ENCODE assay signal across 21 cellular contexts in the genomic region with DNA sequence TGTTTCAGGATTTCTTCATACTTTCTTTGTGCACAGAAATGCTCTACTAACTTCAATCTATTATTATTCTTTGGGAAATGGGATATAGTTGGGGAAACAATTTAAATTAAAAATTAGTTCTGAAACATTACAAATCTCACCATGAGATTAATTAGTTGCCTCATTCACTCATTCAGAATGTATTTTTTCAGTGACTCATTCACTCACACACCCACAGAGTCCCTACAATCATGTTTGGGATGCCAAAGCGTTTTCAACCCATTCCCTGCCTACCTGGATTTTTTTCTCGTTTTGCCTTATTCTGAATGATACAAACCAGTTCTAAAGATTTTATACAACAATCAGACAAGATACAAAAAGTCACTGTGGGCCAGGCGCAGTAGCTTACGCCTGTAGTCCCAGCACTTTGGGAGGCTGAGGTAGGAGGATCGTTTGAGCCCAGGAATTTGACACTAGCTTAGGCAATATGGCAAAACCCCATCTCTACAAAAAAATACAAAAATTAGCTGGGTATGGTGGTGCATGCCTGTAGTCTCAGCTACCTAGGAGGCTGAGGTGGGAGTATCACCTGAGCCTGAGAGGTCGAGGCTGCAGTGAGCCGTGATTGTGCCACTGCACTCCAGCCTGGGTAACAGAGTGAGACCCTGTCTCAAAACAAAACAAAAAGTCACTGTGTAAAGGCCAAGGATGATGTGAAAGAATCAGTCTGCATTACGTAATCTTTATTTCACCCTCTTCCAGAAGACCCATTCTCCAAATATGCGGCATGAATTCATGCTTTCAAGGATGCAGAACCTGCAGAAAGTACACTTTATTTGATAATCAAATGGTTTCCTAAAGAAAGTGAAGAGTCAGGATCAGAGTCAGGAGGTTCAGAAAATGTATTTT. TPM values are rescaled to one million over a fixed set of nuclear protein-coding genes. Genes with fewer than 3 reads are reported as not detected.
A peak's percentile ranks its signal among the peaks of the same experiment; 100 is the strongest.
DNase-seq lines count a peak whose midpoint lies in the region; ATAC-seq and TF ChIP-seq lines count a peak whose summit lies in the region.
"Had no signal": no experiment of that assay in that cellular context is flagged by ENCODE, and none has a peak within 500 bp of the region (broad histone marks: within the 10 kb centered on the region; RNA-seq: fewer than 3 reads in every experiment).

No MANE protein-coding gene starts in this region.

- H3K9me2 ChIP-seq in PC-3 (replicated peaks; ENCODE audit: low read length) = no peaks in the 10 kb centered on the region

- H3K27ac Mint-ChIP-seq in activated naive CD4-positive, alpha-beta T cell treated with anti-CD3 and anti-CD28 coated beads, Interleukin-2, amount 10 ng/mL, durations not matched to agents 7 days and 5 days = peak overlapping the region; percentile 71
- no peak overlapping the region for H3K27ac Mint-ChIP-seq in activated naive CD4-positive, alpha-beta T cell treated with anti-CD3 and anti-CD28 coated beads, Interleukin-2, amount 50 U/mL, for 72 hours
- H3K27ac Mint-ChIP-seq: activated CD8-positive, alpha-beta T cell treated with anti-CD3 and anti-CD28 coated beads, Interleukin-2, amount 10 ng/mL, durations not matched to agents 7 days and 5 days; activated naive CD8-positive, alpha-beta T cell treated with anti-CD3 and anti-CD28 coated beads, Interleukin-2, amount 50 U/mL, for 24 hours; T-helper 17 cell had no signal

- H3K4me3 ChIP-seq in PC-3 (ENCODE audit: low read length) (no peak overlapping the region), cardiac fibroblast (replicated peaks in 1 of 2; ENCODE audit: low read depth in 2 of 2, low read length in 2 of 2) (no peak overlapping the region)
- H3K4me3 ChIP-seq: SJCRH30, transverse colon had no signal

- no peak overlapping the region for H3K9ac ChIP-seq in PC-3 (ENCODE audit: low read length)

- H3K27me3 ChIP-seq in PC-3 (ENCODE audit: low read length) = no peaks in the 10 kb centered on the region
- H3K27me3 ChIP-seq: SJCRH30, transverse colon had no signal

- no peaks in the 10 kb centered on the region for H3K9me3 Mint-ChIP-seq in activated naive CD4-positive, alpha-beta T cell treated with anti-CD3 and anti-CD28 coated beads, Interleukin-2, amount 10 ng/mL, durations not matched to agents 7 days and 5 days
- H3K9me3 Mint-ChIP-seq in activated naive CD4-positive, alpha-beta T cell treated with anti-CD3 and anti-CD28 coated beads, Interleukin-2, amount 50 U/mL, for 72 hours = no peaks in the 10 kb centered on the region
- H3K9me3 Mint-ChIP-seq: activated naive CD8-positive, alpha-beta T cell treated with anti-CD3 and anti-CD28 coated beads, Interleukin-2, amount 50 U/mL, for 24 hours had no signal

- intact Hi-C loops in PC-3 (cut with micrococcal nuclease) = no loop called here

- no peaks in the 10 kb centered on the region for H3K79me2 ChIP-seq in PC-3 (ENCODE audit: low read length)

- DNase-seq in activated naive CD4-positive, alpha-beta T cell treated with anti-CD3 and anti-CD28 coated beads, Interleukin-2, amount 10 ng/mL, durations not matched to agents 7 days and 5 days = no peak
- DNase-seq in activated naive CD4-positive, alpha-beta T cell treated with anti-CD3 and anti-CD28 coated beads, Interleukin-2, amount 50 U/mL, for 72 hours (ENCODE audit: low spot score in 2 of 2) = no peak
- DNase-seq in PC-3 = peak; percentile 32
- peak; percentile 21 to 34 for DNase-seq in cardiac fibroblast (ENCODE audit: low read depth in 2 of 2)
- peak; percentile 78 for DNase-seq in renal cortical epithelial cell (ENCODE audit: low read depth)
- DNase-seq in activated gamma-delta T cell (lab: John Stamatoyannopoulos, UW) = no peak
- DNase-seq in stimulated activated CD4-positive, alpha-beta T cell treated with anti-CD3 and anti-CD28 coated beads, Interleukin-15, amount 100 ng/mL, for 24 hours = no peak
- DNase-seq: activated CD4-positive, CD25-positive, alpha-beta regulatory T cell; activated CD8-positive, alpha-beta T cell treated with anti-CD3 and anti-CD28 coated beads, Interleukin-2, amount 10 ng/mL, durations not matched to agents 7 days and 5 days; activated naive CD8-positive, alpha-beta T cell treated with anti-CD3 and anti-CD28 coated beads, Interleukin-2, amount 50 U/mL, for 24 hours; DMS 273 treated with DMSO at 0.1 percent for 48 hours; midbrain; NCI-H1105 treated with DMSO at 0.1 percent for 48 hours; NCI-H2107; NCI-H510A treated with DMSO at 0.1 percent for 48 hours; SJCRH30; stimulated activated naive CD8-positive, alpha-beta T cell treated with anti-CD3 and anti-CD28 coated beads, Interleukin-15, Interleukin-2, amounts not matched to agents 100 U/mL and 50 U/mL, for 24 hours; T-helper 17 cell; transverse colon had no signal

- no TSS peak for BruUV-seq in PC-3 (replicated peaks; lab: Mats Ljungman, UMichigan)

- H3K4me2 ChIP-seq in PC-3 (ENCODE audit: low read length) = peak overlapping the region; percentile 6

- CTCF ChIA-PET in activated naive CD4-positive, alpha-beta T cell treated with anti-CD3 and anti-CD28 coated beads, Interleukin-2, amount 10 ng/mL, durations not matched to agents 7 days and 5 days (lab: Charles Lee) = interaction anchor here (1.3 kb wide), 2 partner anchors 18 to 152 kb away, joined by 3 read pairs; no protein-coding TSS in a partner anchor
- CTCF ChIA-PET in PC-3 (lab: Charles Lee) = no interaction called here

- no peak for ATAC-seq in activated naive CD4-positive, alpha-beta T cell treated with anti-CD3 and anti-CD28 coated beads, Interleukin-2, amount 50 U/mL, for 72 hours
- ATAC-seq in PC-3 (no peak; the same call in 1 of the 2 replicates), GM18511 (IDR thresholded peaks at IDR 0.05; ENCODE audit: unreplicated experiment) (no peak)
- ATAC-seq: activated CD8-positive, alpha-beta T cell treated with anti-CD3 and anti-CD28 coated beads, Interleukin-2, amount 10 ng/mL, durations not matched to agents 7 days and 5 days; activated naive CD8-positive, alpha-beta T cell treated with anti-CD3 and anti-CD28 coated beads, Interleukin-2, amount 50 U/mL, for 24 hours; stimulated activated naive CD8-positive, alpha-beta T cell treated with anti-CD3 and anti-CD28 coated beads, Interleukin-15, Interleukin-2, amounts not matched to agents 100 U/mL and 50 U/mL, for 24 hours; T-helper 17 cell had no signal

- TF ChIP-seq CTCF in PC-3 (conservative IDR thresholded peaks at IDR 0.05; ENCODE audit: low read depth, low read length) (no peak), cardiac fibroblast (IDR thresholded peaks at IDR 0.05; ENCODE audit: low read depth, low read length) (no peak)

- H3K4me1 ChIP-seq in PC-3 (ENCODE audit: insufficient read depth, low read length) = peaks cover 34% of the 10 kb centered on the region
- H3K4me1 ChIP-seq: transverse colon had no signal

- no peaks in the 10 kb centered on the region for H4K20me1 ChIP-seq in PC-3 (ENCODE audit: low read length)

- no peaks in the 10 kb centered on the region for H3K27me3 Mint-ChIP-seq in activated naive CD4-positive, alpha-beta T cell treated with anti-CD3 and anti-CD28 coated beads, Interleukin-2, amount 10 ng/mL, durations not matched to agents 7 days and 5 days
- H3K27me3 Mint-ChIP-seq: activated naive CD8-positive, alpha-beta T cell treated with anti-CD3 and anti-CD28 coated beads, Interleukin-2, amount 50 U/mL, for 24 hours; T-helper 17 cell had no signal

- H3K9me3 ChIP-seq in PC-3 (ENCODE audit: low read length) = no peaks in the 10 kb centered on the region
- H3K9me3 ChIP-seq: SJCRH30, transverse colon had no signal

- peaks cover 16% of the 10 kb centered on the region for H3K36me3 Mint-ChIP-seq in activated naive CD4-positive, alpha-beta T cell treated with anti-CD3 and anti-CD28 coated beads, Interleukin-2, amount 10 ng/mL, durations not matched to agents 7 days and 5 days
- no peaks in the 10 kb centered on the region for H3K36me3 Mint-ChIP-seq in activated naive CD4-positive, alpha-beta T cell treated with anti-CD3 and anti-CD28 coated beads, Interleukin-2, amount 50 U/mL, for 72 hours

- H2AFZ ChIP-seq in PC-3 (ENCODE audit: low read length) = no peak overlapping the region

- H3K4me3 Mint-ChIP-seq in activated naive CD4-positive, alpha-beta T cell treated with anti-CD3 and anti-CD28 coated beads, Interleukin-2, amount 10 ng/mL, durations not matched to agents 7 days and 5 days = no peak overlapping the region
- H3K4me3 Mint-ChIP-seq: activated CD8-positive, alpha-beta T cell treated with anti-CD3 and anti-CD28 coated beads, Interleukin-2, amount 10 ng/mL, durations not matched to agents 7 days and 5 days; activated naive CD8-positive, alpha-beta T cell treated with anti-CD3 and anti-CD28 coated beads, Interleukin-2, amount 50 U/mL, for 24 hours; T-helper 17 cell had no signal

- H3K36me3 ChIP-seq in PC-3 (ENCODE audit: low read depth, low read length) = no peaks in the 10 kb centered on the region
- H3K36me3 ChIP-seq: SJCRH30, transverse colon had no signal

- no peaks in the 10 kb centered on the region for H3F3A ChIP-seq in PC-3 (ENCODE audit: low read length, unreplicated experiment)

- H3K4me1 Mint-ChIP-seq in activated naive CD4-positive, alpha-beta T cell treated with anti-CD3 and anti-CD28 coated beads, Interleukin-2, amount 10 ng/mL, durations not matched to agents 7 days and 5 days = peaks cover 13% of the 10 kb centered on the region

- POLR2A ChIA-PET in PC-3 (lab: Charles Lee; ENCODE audit: unreplicated experiment) = no interaction called here

- peak overlapping the region; percentile 5; the same call in 1 of the 2 replicates for H3K27ac ChIP-seq in PC-3 (ENCODE audit: low read length)
- H3K27ac ChIP-seq: C4-2B, SJCRH30, transverse colon had no signal

RNA-seq across cellular contexts. Expression of a gene that starts 34.8 kb away (rescaled TPM):
- 10 to 100 TPM; 35.7 to 54.0 TPM for total RNA-seq in activated naive CD4-positive, alpha-beta T cell treated with anti-CD3 and anti-CD28 coated beads, Interleukin-2, amount 50 U/mL, for 72 hours
- total RNA-seq in PC-3 (2014; rRNA removed) = 8.7 and 12.6 TPM in 2 replicates
- 12.0 and 36.7 TPM in 2 replicates for total RNA-seq in renal cortical epithelial cell

Comparison
In these comparisons a context has a peak if more than half of its experiments do, and no peak if none do; other contexts are left out.
1. DNase-seq: peak in PC-3 (single experiment), cardiac fibroblast (2 of 2) and renal cortical epithelial cell (single experiment); none in activated naive CD4-positive, alpha-beta T cell treated with anti-CD3 and anti-CD28 coated beads, Interleukin-2, amount 10 ng/mL, durations not matched to agents 7 days and 5 days (single experiment), activated naive CD4-positive, alpha-beta T cell treated with anti-CD3 and anti-CD28 coated beads, Interleukin-2, amount 50 U/mL, for 72 hours (0 of 2), activated gamma-delta T cell (single experiment) and stimulated activated CD4-positive, alpha-beta T cell treated with anti-CD3 and anti-CD28 coated beads, Interleukin-15, amount 100 ng/mL, for 24 hours (single experiment).